11 cellular contexts compared by ENCODE assay signal in the genomic region with DNA sequence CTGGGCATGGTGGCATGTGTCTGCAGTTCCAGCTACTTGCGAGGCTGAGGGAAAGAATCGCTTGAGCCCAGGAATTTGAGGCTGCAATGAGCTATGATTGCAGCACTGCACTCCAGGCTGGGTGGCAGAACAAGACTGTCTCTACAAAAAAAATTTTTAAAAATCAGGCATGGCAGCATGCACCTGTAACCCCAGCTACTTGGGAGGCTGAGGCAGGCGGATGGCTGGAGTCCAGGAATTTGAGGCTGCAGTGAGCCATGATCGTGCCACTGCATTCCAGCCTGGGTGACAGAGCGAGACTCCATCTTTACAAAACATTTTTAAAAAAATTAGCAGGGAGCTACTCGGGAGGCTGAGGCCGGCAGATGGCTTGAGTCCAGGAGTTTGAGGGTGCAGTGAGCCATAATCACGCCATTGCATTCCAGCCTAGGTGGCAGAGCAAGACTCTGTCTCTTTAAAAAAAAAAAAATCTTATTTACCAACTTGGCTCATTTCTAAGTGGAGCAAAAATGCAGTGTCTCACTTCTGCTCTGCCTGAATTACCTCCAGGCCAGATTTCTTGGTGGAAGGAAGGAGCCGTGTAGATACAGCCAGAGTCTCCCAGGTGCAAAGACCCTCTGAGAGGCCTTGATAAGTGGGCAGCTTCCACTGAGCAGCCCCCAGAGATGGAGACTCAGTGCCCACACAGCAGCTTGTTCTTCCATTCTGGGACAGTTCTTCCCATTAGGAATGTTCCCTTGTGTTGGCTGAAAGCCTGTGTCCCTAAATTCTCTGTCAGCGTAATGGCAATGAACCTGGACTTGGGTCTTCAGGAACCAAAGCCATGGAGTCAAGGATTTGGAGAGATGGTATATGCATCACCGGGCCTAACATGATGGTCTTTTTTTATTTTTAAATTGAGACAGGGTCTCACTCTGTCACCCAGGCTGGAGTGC. TPM values are rescaled to one million over a fixed set of nuclear protein-coding genes. Genes with fewer than 3 reads are reported as not detected.
DNase-seq lines count a peak whose midpoint lies in the region; ATAC-seq, FAIRE-seq and TF ChIP-seq lines count a peak whose summit lies in the region.
"Had no signal": no experiment of that assay in that cellular context is flagged by ENCODE, and none has a peak within 500 bp of the region (broad histone marks: within the 10 kb centered on the region; RNA-seq: fewer than 3 reads in every experiment).

No MANE protein-coding gene starts in this region.

- WGBS in adrenal gland, 4 donors = 56 to 66% (median 62%) methylated on average over 10 to 11 of the region's 11 CpGs
- whole genome bisulfite sequencing in lower leg skin, 2 donors = 42 to 53% methylated on average over 11 of the region's 11 CpGs

- peak overlapping the region; percentile 49 for H3K4me2 ChIP-seq in HCT116 (ENCODE audit: low read length)

- CTCF ChIA-PET in HCT116 (lab: Charles Lee) = no interaction called here
- CTCF ChIA-PET in activated CD4-positive, alpha-beta T cell treated with anti-CD3 and anti-CD28 coated beads for 36 hours (lab: Charles Lee) = interaction anchor here (0.6 kb wide), 1 partner anchor 86 kb away, joined by 3 read pairs; no protein-coding TSS in a partner anchor

- no peak overlapping the region for H3K4me3 Mint-ChIP-seq in activated CD4-positive, alpha-beta T cell treated with anti-CD3 and anti-CD28 coated beads for 36 hours
- H3K4me3 Mint-ChIP-seq: activated naive CD4-positive, alpha-beta T cell treated with anti-CD3 and anti-CD28 coated beads for 36 hours had no signal

- H3K4me1 ChIP-seq in HCT116 (ENCODE audit: control insufficient read depth in 1 of 2, insufficient read depth in 2 of 2, low read length in 2 of 2) = peaks cover 68 to 72% of the 10 kb centered on the region in 2 experiments
- H3K4me1 ChIP-seq in adrenal gland (replicated peaks in 1 of 2) = peaks cover 45% of the 10 kb centered on the region in 2 donors
- peaks cover 6 to 55% (median 49%) of the 10 kb centered on the region in 5 donors for H3K4me1 ChIP-seq in subcutaneous abdominal adipose tissue (ENCODE audit: control insufficient read depth in 5 of 5, insufficient read depth in 5 of 5, low read length in 5 of 5)

- no peak for DNase-seq in HCT116 (ENCODE audit: low read depth, low spot score)
- peak in 4 of 7 donors; percentile 42 to 55 (median 49) for DNase-seq in adrenal gland
- DNase-seq in activated CD4-positive, alpha-beta T cell treated with anti-CD3 and anti-CD28 coated beads for 36 hours = no peak
- DNase-seq in lower leg skin (ENCODE audit: low spot score in 2 of 2) = no peak
- no peak for DNase-seq in NCI-H526 (lab: John Stamatoyannopoulos, UW)
- DNase-seq: activated naive CD4-positive, alpha-beta T cell treated with anti-CD3 and anti-CD28 coated beads for 36 hours; NCI-H1436 treated with DMSO at 0.1 percent for 48 hours had no signal

- H2AFZ ChIP-seq in HCT116 (ENCODE audit: low read depth, low read length, poor library complexity, severe bottlenecking) = no peak overlapping the region

- RAD21 ChIA-PET in HCT116 (lab: Charles Lee; ENCODE audit: low non-redundant PET in 1 of 2, low total read pairs in 2 of 2, uncharacterized antibody in 2 of 2, unreplicated experiment in 2 of 2) = no interaction called here

- no peak for TF ChIP-seq RAD21 in HCT116 (IDR thresholded peaks at IDR 0.05; ENCODE audit: low read depth)

- no peaks in the 10 kb centered on the region for H3K27me3 ChIP-seq in HCT116 (ENCODE audit: insufficient read depth, low read length)
- H3K27me3 ChIP-seq in adrenal gland = no peaks in the 10 kb centered on the region
- no peaks in the 10 kb centered on the region for H3K27me3 ChIP-seq in subcutaneous abdominal adipose tissue (ENCODE audit: control insufficient read depth in 5 of 5, insufficient read depth in 4 of 5, low read length in 5 of 5)

- TF ChIP-seq POLR2A in HCT116 (IDR thresholded peaks at IDR 0.05; ENCODE audit: borderline replicate concordance, extremely low read depth, insufficient read depth, insufficient read length) (no peak), adrenal gland (IDR thresholded peaks at IDR 0.05) (no peak), lower leg skin (IDR thresholded peaks at IDR 0.05) (no peak)

- peak; percentile 87 for FAIRE-seq in islet of Langerhans (lab: Jason Lieb, UNC)
- FAIRE-seq: GM12892 had no signal

- H3K9me2 ChIP-seq in HCT116 (ENCODE audit: insufficient read depth) = no peaks in the 10 kb centered on the region

- H3K36me3 ChIP-seq in HCT116 (ENCODE audit: control insufficient read depth in 1 of 2, insufficient read depth in 2 of 2, low read length in 2 of 2) (no peaks in the 10 kb centered on the region), adrenal gland (replicated peaks in 1 of 2) (no peaks in the 10 kb centered on the region), subcutaneous abdominal adipose tissue (ENCODE audit: control insufficient read depth in 5 of 5, insufficient read depth in 5 of 5, low read length in 5 of 5) (no peaks in the 10 kb centered on the region)

- intact Hi-C loops in HCT116 (cut with micrococcal nuclease) = no loop called here
- intact Hi-C loops in adrenal gland (cut with DNase I) = no loop called here
- intact Hi-C loops in activated CD4-positive, alpha-beta T cell treated with anti-CD3 and anti-CD28 coated beads for 36 hours (cut with DNase I, micrococcal nuclease) = no loop called here
- intact Hi-C loops in lower leg skin (cut with DNase I; ENCODE audit: low total_unique reads) = no loop called here

- peaks cover 57% of the 10 kb centered on the region for H3K79me2 ChIP-seq in HCT116 (ENCODE audit: insufficient read depth, low read length)

- H3K27ac Mint-ChIP-seq in activated CD4-positive, alpha-beta T cell treated with anti-CD3 and anti-CD28 coated beads for 36 hours = no peak overlapping the region
- H3K27ac Mint-ChIP-seq: activated naive CD4-positive, alpha-beta T cell treated with anti-CD3 and anti-CD28 coated beads for 36 hours had no signal

- H3K36me3 Mint-ChIP-seq in activated CD4-positive, alpha-beta T cell treated with anti-CD3 and anti-CD28 coated beads for 36 hours (ENCODE audit: low read depth) = no peaks in the 10 kb centered on the region

- H3K9ac ChIP-seq in HCT116 (ENCODE audit: low read length) = no peak overlapping the region
- peak overlapping the region in 2 of 5 donors; percentile 20 to 41 for H3K9ac ChIP-seq in subcutaneous abdominal adipose tissue (ENCODE audit: low read length in 5 of 5)

- H3K4me1 Mint-ChIP-seq in activated CD4-positive, alpha-beta T cell treated with anti-CD3 and anti-CD28 coated beads for 36 hours = no peaks in the 10 kb centered on the region

- no peak overlapping the region for H3K4me3 ChIP-seq in HCT116 (replicated peaks in 1 of 2; ENCODE audit: low read depth in 1 of 2, low read length in 2 of 2)
- no peak overlapping the region for H3K4me3 ChIP-seq in adrenal gland
- H3K4me3 ChIP-seq in subcutaneous abdominal adipose tissue (ENCODE audit: low read depth in 1 of 5, low read length in 5 of 5) = no peak overlapping the region
- no peak overlapping the region for H3K4me3 ChIP-seq in lower leg skin (ENCODE audit: low read depth, poor library complexity, severe bottlenecking)

- ATAC-seq in HCT116 (no peak), HG02870 (IDR thresholded peaks at IDR 0.05; ENCODE audit: unreplicated experiment) (no peak)
- ATAC-seq in activated CD4-positive, alpha-beta T cell treated with anti-CD3 and anti-CD28 coated beads for 36 hours = no peak

- TF ChIP-seq CTCF in HCT116 (IDR thresholded peaks at IDR 0.05 in 2 of 3, conservative IDR thresholded peaks at IDR 0.05 in 1 of 3; ENCODE audit: borderline replicate concordance in 1 of 3, insufficient read depth in 1 of 3, low read depth in 2 of 3, low read length in 2 of 3) (no peak), adrenal gland (IDR thresholded peaks at IDR 0.05) (no peak), lower leg skin (IDR thresholded peaks at IDR 0.05) (no peak)

- POLR2A ChIA-PET in HCT116 (lab: Charles Lee) = no interaction called here
- POLR2A ChIA-PET in activated CD4-positive, alpha-beta T cell treated with anti-CD3 and anti-CD28 coated beads for 36 hours (lab: Charles Lee) = no interaction called here

- H3K27me3 Mint-ChIP-seq in activated CD4-positive, alpha-beta T cell treated with anti-CD3 and anti-CD28 coated beads for 36 hours = peaks cover 5% of the 10 kb centered on the region

- no peaks in the 10 kb centered on the region for H3K9me3 Mint-ChIP-seq in activated CD4-positive, alpha-beta T cell treated with anti-CD3 and anti-CD28 coated beads for 36 hours (ENCODE audit: low read depth)
- H3K9me3 Mint-ChIP-seq: activated naive CD4-positive, alpha-beta T cell treated with anti-CD3 and anti-CD28 coated beads for 36 hours had no signal

- H3K27ac ChIP-seq in HCT116 (ENCODE audit: low read depth, low read length) (peak overlapping the region; percentile 58), adrenal gland (peak overlapping the region; percentile 2 to 97 (median 66)), subcutaneous abdominal adipose tissue (ENCODE audit: low read depth, low read length) (peak overlapping the region; percentile 73)

- BruUV-seq in HCT116 (replicated peaks; lab: Mats Ljungman, UMichigan) = no TSS peak

- no peaks in the 10 kb centered on the region for H4K20me1 ChIP-seq in HCT116 (ENCODE audit: insufficient read depth)

- H3K9me3 ChIP-seq in HCT116 (ENCODE audit: control insufficient read depth in 1 of 2, insufficient read depth in 1 of 2, low read depth in 1 of 2, low read length in 2 of 2) (no peaks in the 10 kb centered on the region), adrenal gland (replicated peaks in 1 of 3) (no peaks in the 10 kb centered on the region), subcutaneous abdominal adipose tissue (ENCODE audit: control insufficient read depth in 5 of 5, low read length in 5 of 5) (no peaks in the 10 kb centered on the region)

TF ChIP-seq in HCT116, 20 proteins besides CTCF, POLR2A, EP300 and RAD21:
- TF ChIP-seq, protein P1, sequence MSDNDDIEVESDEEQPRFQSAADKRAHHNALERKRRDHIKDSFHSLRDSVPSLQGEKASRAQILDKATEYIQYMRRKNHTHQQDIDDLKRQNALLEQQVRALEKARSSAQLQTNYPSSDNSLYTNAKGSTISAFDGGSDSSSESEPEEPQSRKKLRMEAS (IDR thresholded peaks at IDR 0.05) = peak; percentile 3; the same call in 1 of the 2 replicates
- TF ChIP-seq EGR1 (IDR thresholded peaks at IDR 0.05; ENCODE audit: low read depth) (no peak), YY1 (IDR thresholded peaks at IDR 0.05; ENCODE audit: extremely low read depth, insufficient replicate concordance, low read depth, low read length) (no peak)

RNA-seq across cellular contexts. Expression of a gene that starts 30.0 kb away (rescaled TPM):
- total RNA-seq in HCT116 (2021; ENCODE audit: unreplicated experiment) = 34.5 TPM
- polyA plus RNA-seq in HCT116 (2012) = 38.2 and 47.2 TPM in 2 replicates
- total RNA-seq in adrenal gland = 10 to 100 TPM; 19.7 to 41.3 (median 25.5) TPM
- 10 to 100 TPM; 20.5 to 28.0 (median 27.8) TPM for polyA plus RNA-seq in adrenal gland
- 1 to 10 TPM; 4.6 to 5.3 TPM for total RNA-seq in activated CD4-positive, alpha-beta T cell treated with anti-CD3 and anti-CD28 coated beads for 36 hours
- 10 to 100 TPM; 28.5 to 49.9 (median 43.2) TPM for total RNA-seq in lower leg skin

Comparison
In these comparisons a context has a peak if more than half of its experiments do, and no peak if none do; other contexts are left out.
1. DNase-seq: peak in adrenal gland (4 of 7); none in HCT116 (single experiment), activated CD4-positive, alpha-beta T cell treated with anti-CD3 and anti-CD28 coated beads for 36 hours (single experiment), lower leg skin (0 of 2) and NCI-H526 (0 of 2).
2. Peak in every context shown above with its lines, with median percentiles within 50 percentile points of each other: H3K27ac ChIP-seq.